29 cellular contexts compared by ENCODE assay signal in the genomic region with DNA sequence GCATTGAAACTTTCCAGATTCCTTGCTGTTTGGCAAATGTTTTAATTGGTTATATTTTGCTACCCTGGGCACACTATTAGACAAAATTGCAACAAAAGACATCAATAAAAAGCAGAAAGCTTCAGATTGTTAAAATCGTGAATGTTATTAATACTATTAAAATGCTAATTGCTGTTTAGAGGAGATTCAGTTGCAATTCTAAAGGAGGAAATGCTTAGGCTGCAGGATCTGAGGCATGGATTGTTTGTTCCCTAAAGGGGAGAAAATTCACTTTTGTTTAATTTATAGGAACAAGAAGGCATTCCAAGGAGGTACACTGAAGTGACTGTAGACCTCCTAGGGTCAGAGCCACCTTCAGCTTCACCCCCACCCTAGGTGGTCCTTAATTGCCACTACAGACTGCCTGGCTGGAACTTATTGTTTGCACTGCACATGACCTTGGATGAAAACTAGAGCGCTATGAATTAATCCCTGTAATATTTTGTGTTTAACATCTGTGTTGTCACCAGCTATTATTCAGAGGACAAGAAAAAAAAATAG.
DNase-seq lines count a peak whose midpoint lies in the region; ATAC-seq, FAIRE-seq and TF ChIP-seq lines count a peak whose summit lies in the region.
"Had no signal": no experiment of that assay in that cellular context is flagged by ENCODE, and none has a peak within 500 bp of the region (broad histone marks: within the 10 kb centered on the region; RNA-seq: fewer than 3 reads in every experiment).

No MANE protein-coding gene starts in this region.

- intact Hi-C loops in left ventricle myocardium superior (cut with micrococcal nuclease), result no loop called here

- no peaks in the 10 kb centered on the region for H3K23me2 ChIP-seq in H1 (ENCODE audit: low read depth, low read length)

- H3K36me3 ChIP-seq in ACC112 (ENCODE audit: insufficient read depth, low read length) (no peaks in the 10 kb centered on the region), HUES64 (ENCODE audit: insufficient read depth, low read length) (no peaks in the 10 kb centered on the region), H1 (ENCODE audit: control insufficient read depth in 2 of 4, insufficient read depth in 4 of 4, low read length in 3 of 4) (no peaks in the 10 kb centered on the region), Peyer's patch (no peaks in the 10 kb centered on the region)
- H3K36me3 ChIP-seq: MG63, pancreas, right atrium auricular region, suprapubic skin, vagina had no signal

- H3K79me2 ChIP-seq in ACC112 (ENCODE audit: control insufficient read depth, insufficient read depth, low read length, unreplicated experiment) (no peaks in the 10 kb centered on the region), H1 (ENCODE audit: control insufficient read depth in 1 of 2, insufficient read depth in 2 of 2, low read length in 2 of 2) (no peaks in the 10 kb centered on the region)

- TF ChIP-seq POLR2A in H1 (IDR thresholded peaks at IDR 0.05; ENCODE audit: control extremely low read depth in 1 of 2, low read depth in 2 of 2, low read length in 2 of 2) (no peak), Peyer's patch (IDR thresholded peaks at IDR 0.05) (no peak)

- H3K14ac ChIP-seq in H1 (ENCODE audit: insufficient read length), result no peak overlapping the region

- H2BK120ac ChIP-seq in H1 (replicated peaks; ENCODE audit: low read depth, low read length), result no peak overlapping the region

- no peak overlapping the region for H4K91ac ChIP-seq in H1 (replicated peaks; ENCODE audit: insufficient read length, low read length)

- CTCF ChIA-PET in H1 (lab: Charles Lee; ENCODE audit: partially characterized antibody), result no interaction called here

- no peak for DNase-seq in H1 (ENCODE audit: low read depth in 1 of 2, low spot score in 2 of 2)
- no peak for DNase-seq in neural crest cell (ENCODE audit: low read depth, low spot score)
- no peak for DNase-seq in left ventricle myocardium superior
- DNase-seq in Peyer's patch, result no peak
- no peak for DNase-seq in cerebellar cortex (ENCODE audit: low spot score)
- DNase-seq: activated CD4-positive, alpha-beta T cell treated with anti-CD3 and anti-CD28 coated beads, Interleukin-2, amount 50 U/mL, for 4 hours; activated CD8-positive, alpha-beta memory T cell treated with anti-CD3 and anti-CD28 coated beads, Interleukin-2, amount 50 U/mL, for 4 hours; anterior cingulate cortex; C1 segment of cervical spinal cord; caudate nucleus; dermis blood vessel endothelial cell; HCEC 1CT; KBM-7; left colon; MG63; naive thymus-derived CD4-positive, alpha-beta T cell; NCI-H1436 treated with DMSO at 0.1 percent for 48 hours; pancreas; stimulated activated CD4-positive, alpha-beta T cell treated with anti-CD3 and anti-CD28 coated beads, Interleukin-4, amount 100 ng/mL, for 24 hours; stimulated activated naive B cell treated with anti-CD40 and anti-IgM and Interleukin-4, amounts not matched to agents 10 μg/mL and 1 μg/mL and 100 μg/mL, for 72 hours; T1000 had no signal

- no peaks in the 10 kb centered on the region for H3K79me1 ChIP-seq in H1 (ENCODE audit: low read depth, low read length)

- H3K4me3 Mint-ChIP-seq in neural crest cell, result peak overlapping the region; percentile 33
- H3K4me3 Mint-ChIP-seq: naive thymus-derived CD4-positive, alpha-beta T cell; stimulated activated naive B cell treated with anti-CD40 and anti-IgM and Interleukin-4, amounts not matched to agents 10 μg/mL and 1 μg/mL and 100 μg/mL, for 72 hours had no signal

- peak; percentile 65 for FAIRE-seq in H1 (lab: Jason Lieb, UNC)
- FAIRE-seq: pancreas had no signal

- H3K4me2 ChIP-seq in H1 (ENCODE audit: insufficient read depth in 1 of 2, low read depth in 2 of 2, low read length in 2 of 2), result peak overlapping the region; percentile 41 to 63

- no peak overlapping the region for H2AK5ac ChIP-seq in H1 (ENCODE audit: low read depth, low read length)

- no peaks in the 10 kb centered on the region for H4K20me1 ChIP-seq in H1 (replicated peaks in 1 of 2; ENCODE audit: control insufficient read depth in 1 of 2, insufficient read depth in 2 of 2, low read length in 2 of 2)

- peak overlapping the region; percentile 69; the same call in 1 of the 2 replicates for H2BK5ac ChIP-seq in H1 (ENCODE audit: low read depth, low read length)

- no peak overlapping the region; the same call in 1 of the 2 replicates for H3K9ac ChIP-seq in HUES64 (ENCODE audit: low read depth, low read length)
- H3K9ac ChIP-seq in H1 (replicated peaks in 1 of 4; ENCODE audit: extremely low read depth in 1 of 4, low read depth in 3 of 4, low read length in 3 of 4), result no peak overlapping the region

- H2AFZ ChIP-seq in ACC112 (ENCODE audit: low read length, unreplicated experiment), result peak overlapping the region; percentile 66
- H2AFZ ChIP-seq in H1 (ENCODE audit: low read length), result no peak overlapping the region

- H3K9me3 Mint-ChIP-seq in neural crest cell, result peaks cover 3% of the 10 kb centered on the region
- H3K9me3 Mint-ChIP-seq: stimulated activated naive B cell treated with anti-CD40 and anti-IgM and Interleukin-4, amounts not matched to agents 10 μg/mL and 1 μg/mL and 100 μg/mL, for 72 hours had no signal

- H3K9me3 ChIP-seq in HUES64 (ENCODE audit: insufficient read depth, low read depth, low read length), result no peaks in the 10 kb centered on the region
- no peaks in the 10 kb centered on the region for H3K9me3 ChIP-seq in H1 (ENCODE audit: insufficient read depth in 2 of 2, low read depth in 1 of 2, low read length in 1 of 2)
- no peaks in the 10 kb centered on the region for H3K9me3 ChIP-seq in Peyer's patch
- H3K9me3 ChIP-seq: MG63, pancreas, right atrium auricular region, suprapubic skin, vagina had no signal

- no peak overlapping the region for H3K4ac ChIP-seq in H1 (replicated peaks; ENCODE audit: insufficient read length, low read depth, low read length)

- peak overlapping the region; percentile 15 for H3K23ac ChIP-seq in H1 (ENCODE audit: insufficient read length)

- no peak overlapping the region for H4K8ac ChIP-seq in H1 (ENCODE audit: extremely low read depth, insufficient read depth, low read length)

- H2BK15ac ChIP-seq in H1 (ENCODE audit: low read length), result no peak overlapping the region

- H3K27ac ChIP-seq in ACC112 (ENCODE audit: low read depth, low read length) (no peak overlapping the region; the same call in 1 of the 2 replicates), HUES64 (ENCODE audit: low read depth, low read length) (peak overlapping the region; percentile 78), H1 (ENCODE audit: low read depth, low read length) (no peak overlapping the region), Peyer's patch (no peak overlapping the region)
- H3K27ac ChIP-seq: pancreas, suprapubic skin, vagina had no signal

- no peaks in the 10 kb centered on the region for H3K27me3 Mint-ChIP-seq in neural crest cell (ENCODE audit: low read depth)
- H3K27me3 Mint-ChIP-seq: naive thymus-derived CD4-positive, alpha-beta T cell; stimulated activated naive B cell treated with anti-CD40 and anti-IgM and Interleukin-4, amounts not matched to agents 10 μg/mL and 1 μg/mL and 100 μg/mL, for 72 hours had no signal

- 0 out of 2 replicates have a peak overlapping the region, but pooled peaks have one; percentile 44 for H3K18ac ChIP-seq in H1 (ENCODE audit: extremely low read depth, low read length)

- ATAC-seq in left ventricle myocardium superior (no peak), GM18873 (IDR thresholded peaks at IDR 0.05; ENCODE audit: low FRiP score, unreplicated experiment) (no peak)
- ATAC-seq: activated naive CD4-positive, alpha-beta T cell treated with anti-CD3 and anti-CD28 coated beads, Interleukin-2, amount 50 U/mL, for 72 hours; left colon; naive thymus-derived CD4-positive, alpha-beta T cell; stimulated activated naive B cell treated with anti-CD40 and anti-IgM and Interleukin-4, amounts not matched to agents 10 μg/mL and 1 μg/mL and 100 μg/mL, for 72 hours had no signal

- no peak for TF ChIP-seq RAD21 in H1 (IDR thresholded peaks at IDR 0.05 in 1 of 2, conservative IDR thresholded peaks at IDR 0.05 in 1 of 2; ENCODE audit: low read depth in 2 of 2, low read length in 2 of 2)

- no peak overlapping the region for H2BK20ac ChIP-seq in H1 (ENCODE audit: low read length)

- no peak overlapping the region for H3K56ac ChIP-seq in H1 (replicated peaks; ENCODE audit: insufficient read length, low read depth, low read length)

- peaks cover 54% of the 10 kb centered on the region for H3K4me1 Mint-ChIP-seq in neural crest cell
- H3K4me1 Mint-ChIP-seq: stimulated activated naive B cell treated with anti-CD40 and anti-IgM and Interleukin-4, amounts not matched to agents 10 μg/mL and 1 μg/mL and 100 μg/mL, for 72 hours had no signal

- H3K4me1 ChIP-seq in ACC112 (ENCODE audit: control insufficient read depth, insufficient read depth, low read length, unreplicated experiment) (peaks cover 20% of the 10 kb centered on the region), HUES64 (ENCODE audit: insufficient read depth, low read length) (peaks cover 56% of the 10 kb centered on the region), H1 (replicated peaks in 1 of 4; ENCODE audit: control insufficient read depth in 3 of 4, insufficient read depth in 4 of 4, low read length in 3 of 4) (peaks cover 0 to 34% (median 7%) of the 10 kb centered on the region in 4 experiments; a peak in 4 of 7 replicates), Peyer's patch (no peaks in the 10 kb centered on the region)
- H3K4me1 ChIP-seq: right atrium auricular region, suprapubic skin, vagina had no signal

- H2BK12ac ChIP-seq in H1 (ENCODE audit: low read depth, low read length), result peak overlapping the region; percentile 41; the same call in 1 of the 2 replicates

- H3K4me3 ChIP-seq in ACC112 (ENCODE audit: low read depth, low read length) (peak overlapping the region; percentile 32; the same call in 1 of the 2 replicates), HUES64 (ENCODE audit: low read length) (peak overlapping the region; percentile 14; the same call in 1 of the 2 replicates), H1 (ENCODE audit: extremely low read depth in 1 of 4, insufficient read depth in 2 of 4, low read depth in 3 of 4, low read length in 4 of 4) (peak overlapping the region in 1 of 4 experiments; percentile 23; a peak in 1 of 8 replicates), Peyer's patch (no peak overlapping the region)
- H3K4me3 ChIP-seq: MG63, pancreas, right atrium auricular region, suprapubic skin, vagina had no signal

- POLR2A ChIA-PET in H1 (lab: Charles Lee; ENCODE audit: partially characterized antibody), result no interaction called here

- no peaks in the 10 kb centered on the region for H3K27me3 ChIP-seq in ACC112 (ENCODE audit: insufficient read depth, low read length)
- H3K27me3 ChIP-seq in HUES64 (ENCODE audit: insufficient read depth, low read length), result no peaks in the 10 kb centered on the region
- H3K27me3 ChIP-seq in H1 (replicated peaks in 1 of 4; ENCODE audit: control insufficient read depth in 3 of 4, extremely low read depth in 1 of 4, insufficient read depth in 3 of 4, low read length in 3 of 4), result no peaks in the 10 kb centered on the region
- H3K27me3 ChIP-seq in Peyer's patch, result no peaks in the 10 kb centered on the region
- H3K27me3 ChIP-seq: MG63, pancreas, right atrium auricular region, suprapubic skin, vagina had no signal

- TF ChIP-seq CTCF in H1 (IDR thresholded peaks at IDR 0.05; ENCODE audit: control extremely low read depth in 1 of 3, insufficient read depth in 1 of 3, low read depth in 1 of 3, low read length in 3 of 3), result no peak
- no peak for TF ChIP-seq CTCF in neural crest cell (conservative IDR thresholded peaks at IDR 0.05)
- no peak for TF ChIP-seq CTCF in Peyer's patch (IDR thresholded peaks at IDR 0.05)

- peak overlapping the region; percentile 8 for H3K27ac Mint-ChIP-seq in neural crest cell (ENCODE audit: unreplicated experiment)
- H3K27ac Mint-ChIP-seq: activated naive CD4-positive, alpha-beta T cell treated with anti-CD3 and anti-CD28 coated beads, Interleukin-2, amount 50 U/mL, for 72 hours; activated T-helper 2 cell treated with anti-CD3 and anti-CD28 coated beads, Interferon-gamma antibody, Interleukin-2, Interleukin-4, amounts not matched to agents 10 μg/mL and 5 μg/mL and 100 μg/mL, durations not matched to agents 14 hours and 24 hours and 36 hours; naive thymus-derived CD4-positive, alpha-beta T cell; stimulated activated naive B cell treated with anti-CD40 and anti-IgM and Interleukin-4, amounts not matched to agents 10 μg/mL and 1 μg/mL and 100 μg/mL, for 72 hours had no signal

- TF ChIP-seq EP300 in H1 (IDR thresholded peaks at IDR 0.05; ENCODE audit: borderline replicate concordance in 1 of 2, low read depth in 2 of 2, low read length in 2 of 2), result no peak

- H4K5ac ChIP-seq in H1 (ENCODE audit: insufficient read length, low read depth, low read length), result peak overlapping the region; percentile 62

- H3K36me3 Mint-ChIP-seq in neural crest cell (ENCODE audit: low read depth), result no peaks in the 10 kb centered on the region
- H3K36me3 Mint-ChIP-seq: activated naive CD4-positive, alpha-beta T cell treated with anti-CD3 and anti-CD28 coated beads, Interleukin-2, amount 50 U/mL, for 72 hours; naive thymus-derived CD4-positive, alpha-beta T cell; stimulated activated naive B cell treated with anti-CD40 and anti-IgM and Interleukin-4, amounts not matched to agents 10 μg/mL and 1 μg/mL and 100 μg/mL, for 72 hours had no signal

- 0% methylated on average over 1 of the region's 2 CpGs for WGBS in HUES64
- 10% methylated on average over 2 of the region's 2 CpGs; no CpG with 5 or more reads in 1 of the 2 experiments for WGBS in H1 (ENCODE audit: extremely low coverage in 1 of 2, insufficient coverage in 1 of 2, insufficient read length in 1 of 2, insufficient replicate concordance in 2 of 2, low coverage in 1 of 2, low lambda C conversion rate in 2 of 2, missing lambda C conversion rate in 1 of 2), 2 experiments

Comparison
In these comparisons a context has a peak if more than half of its experiments do, and no peak if none do; other contexts are left out.
1. H3K4me3 ChIP-seq: peak in ACC112 (single experiment) and HUES64 (single experiment); none in Peyer's patch (0 of 4).